Comparison of ENCODE assay signal across 1 cellular context in the genomic region with DNA sequence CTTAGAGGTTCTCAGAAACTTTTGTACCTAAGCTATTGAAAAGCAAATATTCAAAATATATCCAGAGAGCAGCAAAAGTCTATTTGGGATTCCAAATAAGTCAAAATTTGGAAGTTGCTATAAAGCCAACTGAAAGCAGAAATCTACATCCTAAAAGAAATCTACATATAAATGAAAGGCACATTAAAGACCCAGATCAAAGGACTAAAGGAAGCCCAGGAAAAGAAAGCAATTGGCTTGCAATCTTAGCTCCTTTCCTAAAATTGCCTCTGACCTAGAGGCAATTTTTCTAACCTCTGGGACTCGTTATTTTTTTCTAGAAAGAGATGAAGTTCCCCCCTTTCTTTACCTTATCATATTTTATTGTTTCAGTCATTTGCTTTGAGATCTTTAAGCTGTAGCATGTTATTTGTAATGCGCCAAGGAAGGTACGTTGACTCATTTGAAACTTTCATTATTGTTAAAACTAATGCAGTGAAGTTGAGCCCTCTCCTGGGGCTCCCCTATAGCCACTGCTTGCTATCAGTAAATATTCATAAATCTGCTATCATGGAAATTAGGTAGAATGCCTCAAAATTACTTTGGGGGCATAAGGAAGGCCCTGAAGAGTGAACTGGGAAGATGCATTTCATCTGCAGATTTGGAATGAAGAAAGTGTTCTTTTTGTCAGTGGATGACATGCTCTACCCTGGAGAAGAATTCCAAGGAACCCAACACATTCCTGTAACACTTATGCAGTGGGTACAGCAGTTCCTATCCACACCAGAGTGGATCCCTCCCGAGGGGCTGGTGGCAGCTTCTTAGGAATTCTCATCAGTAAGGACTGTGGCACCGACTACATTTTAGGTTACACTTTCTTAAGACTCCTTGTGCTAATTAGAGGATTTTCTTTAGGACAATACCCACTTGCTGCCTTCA.
A peak's percentile ranks its signal among the peaks of the same experiment; 100 is the strongest.
TF ChIP-seq lines count a peak whose summit lies in the region.

No MANE protein-coding gene starts in this region.

TF ChIP-seq in H1, 55 proteins besides CTCF, POLR2A, EP300 and RAD21 (continued from another document):
- TF ChIP-seq, protein P1, sequence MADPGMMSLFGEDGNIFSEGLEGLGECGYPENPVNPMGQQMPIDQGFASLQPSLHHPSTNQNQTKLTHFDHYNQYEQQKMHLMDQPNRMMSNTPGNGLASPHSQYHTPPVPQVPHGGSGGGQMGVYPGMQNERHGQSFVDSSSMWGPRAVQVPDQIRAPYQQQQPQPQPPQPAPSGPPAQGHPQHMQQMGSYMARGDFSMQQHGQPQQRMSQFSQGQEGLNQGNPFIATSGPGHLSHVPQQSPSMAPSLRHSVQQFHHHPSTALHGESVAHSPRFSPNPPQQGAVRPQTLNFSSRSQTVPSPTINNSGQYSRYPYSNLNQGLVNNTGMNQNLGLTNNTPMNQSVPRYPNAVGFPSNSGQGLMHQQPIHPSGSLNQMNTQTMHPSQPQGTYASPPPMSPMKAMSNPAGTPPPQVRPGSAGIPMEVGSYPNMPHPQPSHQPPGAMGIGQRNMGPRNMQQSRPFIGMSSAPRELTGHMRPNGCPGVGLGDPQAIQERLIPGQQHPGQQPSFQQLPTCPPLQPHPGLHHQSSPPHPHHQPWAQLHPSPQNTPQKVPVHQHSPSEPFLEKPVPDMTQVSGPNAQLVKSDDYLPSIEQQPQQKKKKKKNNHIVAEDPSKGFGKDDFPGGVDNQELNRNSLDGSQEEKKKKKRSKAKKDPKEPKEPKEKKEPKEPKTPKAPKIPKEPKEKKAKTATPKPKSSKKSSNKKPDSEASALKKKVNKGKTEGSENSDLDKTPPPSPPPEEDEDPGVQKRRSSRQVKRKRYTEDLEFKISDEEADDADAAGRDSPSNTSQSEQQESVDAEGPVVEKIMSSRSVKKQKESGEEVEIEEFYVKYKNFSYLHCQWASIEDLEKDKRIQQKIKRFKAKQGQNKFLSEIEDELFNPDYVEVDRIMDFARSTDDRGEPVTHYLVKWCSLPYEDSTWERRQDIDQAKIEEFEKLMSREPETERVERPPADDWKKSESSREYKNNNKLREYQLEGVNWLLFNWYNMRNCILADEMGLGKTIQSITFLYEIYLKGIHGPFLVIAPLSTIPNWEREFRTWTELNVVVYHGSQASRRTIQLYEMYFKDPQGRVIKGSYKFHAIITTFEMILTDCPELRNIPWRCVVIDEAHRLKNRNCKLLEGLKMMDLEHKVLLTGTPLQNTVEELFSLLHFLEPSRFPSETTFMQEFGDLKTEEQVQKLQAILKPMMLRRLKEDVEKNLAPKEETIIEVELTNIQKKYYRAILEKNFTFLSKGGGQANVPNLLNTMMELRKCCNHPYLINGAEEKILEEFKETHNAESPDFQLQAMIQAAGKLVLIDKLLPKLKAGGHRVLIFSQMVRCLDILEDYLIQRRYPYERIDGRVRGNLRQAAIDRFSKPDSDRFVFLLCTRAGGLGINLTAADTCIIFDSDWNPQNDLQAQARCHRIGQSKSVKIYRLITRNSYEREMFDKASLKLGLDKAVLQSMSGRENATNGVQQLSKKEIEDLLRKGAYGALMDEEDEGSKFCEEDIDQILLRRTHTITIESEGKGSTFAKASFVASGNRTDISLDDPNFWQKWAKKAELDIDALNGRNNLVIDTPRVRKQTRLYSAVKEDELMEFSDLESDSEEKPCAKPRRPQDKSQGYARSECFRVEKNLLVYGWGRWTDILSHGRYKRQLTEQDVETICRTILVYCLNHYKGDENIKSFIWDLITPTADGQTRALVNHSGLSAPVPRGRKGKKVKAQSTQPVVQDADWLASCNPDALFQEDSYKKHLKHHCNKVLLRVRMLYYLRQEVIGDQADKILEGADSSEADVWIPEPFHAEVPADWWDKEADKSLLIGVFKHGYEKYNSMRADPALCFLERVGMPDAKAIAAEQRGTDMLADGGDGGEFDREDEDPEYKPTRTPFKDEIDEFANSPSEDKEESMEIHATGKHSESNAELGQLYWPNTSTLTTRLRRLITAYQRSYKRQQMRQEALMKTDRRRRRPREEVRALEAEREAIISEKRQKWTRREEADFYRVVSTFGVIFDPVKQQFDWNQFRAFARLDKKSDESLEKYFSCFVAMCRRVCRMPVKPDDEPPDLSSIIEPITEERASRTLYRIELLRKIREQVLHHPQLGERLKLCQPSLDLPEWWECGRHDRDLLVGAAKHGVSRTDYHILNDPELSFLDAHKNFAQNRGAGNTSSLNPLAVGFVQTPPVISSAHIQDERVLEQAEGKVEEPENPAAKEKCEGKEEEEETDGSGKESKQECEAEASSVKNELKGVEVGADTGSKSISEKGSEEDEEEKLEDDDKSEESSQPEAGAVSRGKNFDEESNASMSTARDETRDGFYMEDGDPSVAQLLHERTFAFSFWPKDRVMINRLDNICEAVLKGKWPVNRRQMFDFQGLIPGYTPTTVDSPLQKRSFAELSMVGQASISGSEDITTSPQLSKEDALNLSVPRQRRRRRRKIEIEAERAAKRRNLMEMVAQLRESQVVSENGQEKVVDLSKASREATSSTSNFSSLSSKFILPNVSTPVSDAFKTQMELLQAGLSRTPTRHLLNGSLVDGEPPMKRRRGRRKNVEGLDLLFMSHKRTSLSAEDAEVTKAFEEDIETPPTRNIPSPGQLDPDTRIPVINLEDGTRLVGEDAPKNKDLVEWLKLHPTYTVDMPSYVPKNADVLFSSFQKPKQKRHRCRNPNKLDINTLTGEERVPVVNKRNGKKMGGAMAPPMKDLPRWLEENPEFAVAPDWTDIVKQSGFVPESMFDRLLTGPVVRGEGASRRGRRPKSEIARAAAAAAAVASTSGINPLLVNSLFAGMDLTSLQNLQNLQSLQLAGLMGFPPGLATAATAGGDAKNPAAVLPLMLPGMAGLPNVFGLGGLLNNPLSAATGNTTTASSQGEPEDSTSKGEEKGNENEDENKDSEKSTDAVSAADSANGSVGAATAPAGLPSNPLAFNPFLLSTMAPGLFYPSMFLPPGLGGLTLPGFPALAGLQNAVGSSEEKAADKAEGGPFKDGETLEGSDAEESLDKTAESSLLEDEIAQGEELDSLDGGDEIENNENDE (IDR thresholded peaks at IDR 0.05; ENCODE audit: insufficient replicate concordance, low read length): peak; percentile 49
- TF ChIP-seq TEAD4 (IDR thresholded peaks at IDR 0.05; ENCODE audit: low read depth, low read length) (0 out of 2 replicates have a peak, but pooled peaks have one; percentile 23), POLR2AphosphoS5 (IDR thresholded peaks at IDR 0.05; ENCODE audit: low read depth, low read length) (no peak), PHF8 (conservative IDR thresholded peaks at IDR 0.05; ENCODE audit: low read depth, low read length) (no peak), KDM4A (IDR thresholded peaks at IDR 0.05; ENCODE audit: low read depth, low read length, severe bottlenecking) (no peak), SRF (IDR thresholded peaks at IDR 0.05; ENCODE audit: low read depth, low read length) (no peak), SUZ12 (IDR thresholded peaks at IDR 0.05; ENCODE audit: low read length) (no peak), CTBP2 (IDR thresholded peaks at IDR 0.05; ENCODE audit: borderline replicate concordance, insufficient read depth, insufficient read length, low read length) (no peak)
